Comparison of ENCODE assay signal across 8 cellular contexts in genomic region chr10:80132299-80133139, GRCh38. TPM values are rescaled to one million over a fixed set of nuclear protein-coding genes. Genes with fewer than 3 reads are reported as not detected.
DNase-seq lines count a peak whose midpoint lies in the region; ATAC-seq and TF ChIP-seq lines count a peak whose summit lies in the region.

PLAC9 (plus strand) TSS chr10:80132730; CDS start chr10:80132763, 33 bp downstream.

- peak within 1 kb of the TSS; percentile 92 for H3K4me2 ChIP-seq in smooth muscle cell

- no peaks in the 10 kb centered on the region for H3K79me2 ChIP-seq in smooth muscle cell (ENCODE audit: low read depth)

- TF ChIP-seq CTCF in choroid plexus epithelial cell (conservative IDR thresholded peaks at IDR 0.05; ENCODE audit: low read depth, low read length) (no peak), kidney epithelial cell (IDR thresholded peaks at IDR 0.05; ENCODE audit: insufficient read depth, low read length, poor library complexity, severe bottlenecking) (no peak), smooth muscle cell (IDR thresholded peaks at IDR 0.05; ENCODE audit: borderline replicate concordance, insufficient read depth, poor library complexity, severe bottlenecking) (no peak)

- DNase-seq in choroid plexus epithelial cell (ENCODE audit: low read depth) (no peak), kidney epithelial cell (ENCODE audit: low read depth) (no peak), smooth muscle cell (lab: John Stamatoyannopoulos, UW; ENCODE audit: unreplicated experiment) (no peak), left colon (no peak)
- no peak for DNase-seq in stimulated activated CD4-positive, alpha-beta T cell treated with anti-CD3 and anti-CD28 coated beads, Interleukin-12 subunit alpha, Interleukin-12 subunit beta, amount 100 ng/mL, for 4 hours

- intact Hi-C loops in left colon (cut with DNase I, micrococcal nuclease): no loop called here

- H3K9me3 ChIP-seq in HUES6 (ENCODE audit: control insufficient read depth, insufficient read depth, low read depth, low read length) (no peaks in the 10 kb centered on the region), smooth muscle cell (replicated peaks; ENCODE audit: low read depth) (no peaks in the 10 kb centered on the region)

- H3F3A ChIP-seq in smooth muscle cell (ENCODE audit: low read depth): no peaks in the 10 kb centered on the region

- H4K20me1 ChIP-seq in smooth muscle cell (ENCODE audit: low read depth): no peaks in the 10 kb centered on the region

- H3K36me3 ChIP-seq in HUES6 (ENCODE audit: control insufficient read depth, insufficient read depth, low read length) (no peaks in the 10 kb centered on the region), kidney epithelial cell (ENCODE audit: control insufficient read depth, insufficient read depth, low read length) (no peaks in the 10 kb centered on the region), smooth muscle cell (ENCODE audit: low read depth) (no peaks in the 10 kb centered on the region)

- H3K4me3 ChIP-seq in HUES6 (ENCODE audit: low read depth, low read length) (peak within 1 kb of the TSS; percentile 62), choroid plexus epithelial cell (ENCODE audit: low read depth, low read length) (peak within 1 kb of the TSS; percentile 54), kidney epithelial cell (ENCODE audit: low read depth, low read length) (peak within 1 kb of the TSS; percentile 34), smooth muscle cell (peak within 1 kb of the TSS; percentile 64)

- no peak for ATAC-seq in left colon
- no peak for ATAC-seq in HG03565 (IDR thresholded peaks at IDR 0.05; ENCODE audit: unreplicated experiment)
- ATAC-seq in HG02798 (IDR thresholded peaks at IDR 0.05; ENCODE audit: poor library complexity, unreplicated experiment): no peak

- 2% methylated on average over 56 of the region's 58 CpGs for WGBS in smooth muscle cell (ENCODE audit: low lambda C conversion rate)

- no peak within 1 kb of the TSS for H3K27ac ChIP-seq in HUES6 (ENCODE audit: low read depth, low read length)
- no peak within 1 kb of the TSS for H3K27ac ChIP-seq in smooth muscle cell (ENCODE audit: low read depth)

- H2AFZ ChIP-seq in smooth muscle cell (ENCODE audit: low read depth): peak within 1 kb of the TSS; percentile 61

- H3K9ac ChIP-seq in HUES6 (ENCODE audit: low read length) (peak within 1 kb of the TSS; percentile 39), smooth muscle cell (ENCODE audit: low read depth) (peak within 1 kb of the TSS; percentile 54)

- H3K4me1 ChIP-seq in HUES6 (ENCODE audit: control insufficient read depth, insufficient read depth, low read length) (peaks cover 16% of the 10 kb centered on the region), smooth muscle cell (ENCODE audit: low read depth) (no peaks in the 10 kb centered on the region)

- H3K27me3 ChIP-seq in HUES6 (ENCODE audit: control insufficient read depth, insufficient read depth, low read length) (peaks cover 23% of the 10 kb centered on the region), kidney epithelial cell (ENCODE audit: control insufficient read depth, insufficient read depth, low read length) (peaks cover 19% of the 10 kb centered on the region), smooth muscle cell (ENCODE audit: low read depth) (no peaks in the 10 kb centered on the region)

RNA-seq across cellular contexts. Expression of gene PLAC9, which starts in this region (rescaled TPM):
- total RNA-seq in kidney epithelial cell (not detected in 2 replicates), smooth muscle cell (1.5 TPM in 1 of 2 replicates, not detected in the other), left colon (1 to 10 TPM; 4.2 to 8.2 TPM)
- polyA plus RNA-seq in smooth muscle cell: 14.6 and 23.7 TPM in 2 replicates
